In the genomic region with DNA sequence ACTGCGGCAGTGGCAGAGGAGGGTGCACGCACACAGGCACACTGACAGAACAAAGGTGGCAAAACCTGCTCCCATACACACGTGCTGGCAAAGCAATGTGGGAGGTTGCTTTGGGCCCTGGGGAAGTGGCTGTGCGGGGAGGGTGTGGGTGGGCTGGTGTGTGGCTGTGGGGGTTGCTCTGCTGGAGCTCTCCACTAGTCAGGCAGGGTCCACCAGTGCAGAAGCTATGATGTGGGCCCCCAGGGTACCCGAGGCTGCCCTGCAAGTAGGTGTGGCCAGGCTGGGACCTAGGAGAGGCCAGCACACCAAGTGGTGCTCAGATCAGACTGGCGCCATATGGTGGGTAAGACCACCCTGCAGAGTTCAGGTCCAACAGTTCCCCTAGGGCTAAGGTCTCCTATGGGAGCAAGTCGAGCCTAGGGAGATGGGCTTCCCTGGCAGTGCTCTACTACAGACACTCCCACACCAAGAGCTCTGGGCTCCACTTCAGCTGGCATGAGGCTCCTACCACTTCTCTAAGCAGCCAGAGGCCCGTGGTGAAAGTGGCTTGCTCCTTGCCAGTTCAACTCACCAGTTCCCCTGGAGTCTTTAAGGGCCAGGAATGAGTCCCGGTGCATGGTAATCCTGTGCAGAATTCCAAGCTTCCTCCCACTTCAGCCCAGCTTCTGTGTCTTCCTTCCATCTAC, we compare ENCODE assay signal across 23 cellular contexts. TPM values are rescaled to one million over a fixed set of nuclear protein-coding genes. Genes with fewer than 3 reads are reported as not detected.
"Had no signal": no experiment of that assay in that cellular context is flagged by ENCODE, and none has a peak within 500 bp of the region (broad histone marks: within the 10 kb centered on the region; RNA-seq: fewer than 3 reads in every experiment).

No MANE protein-coding gene starts in this region.

- H3K27ac ChIP-seq: adrenal gland, breast epithelium had no signal

- FAIRE-seq: K562 had no signal

- ATAC-seq: activated CD4-positive, CD25-positive, alpha-beta regulatory T cell treated with anti-CD3 and anti-CD28 coated beads, Interleukin-2, amount 50 U/mL, for 24 hours; activated CD8-positive, alpha-beta T cell treated with anti-CD3 and anti-CD28 coated beads, Interleukin-2, amount 10 ng/mL, durations not matched to agents 7 days and 5 days; K562 had no signal

- H3K4me3 ChIP-seq: adrenal gland, breast epithelium, K562 had no signal

- H3K4me1 ChIP-seq: adrenal gland, breast epithelium had no signal

- H3K36me3 ChIP-seq: adrenal gland, breast epithelium had no signal

- DNase-seq: activated CD4-positive, alpha-beta T cell treated with anti-CD3 and anti-CD28 coated beads for 4 hours; activated CD4-positive, alpha-beta T cell treated with anti-CD3 and anti-CD28 coated beads, Interleukin-2, amount 50 U/mL, for 4 hours; activated CD8-positive, alpha-beta memory T cell treated with anti-CD3 and anti-CD28 coated beads, Interleukin-2, amount 50 U/mL, for 48 hours; activated CD8-positive, alpha-beta T cell treated with anti-CD3 and anti-CD28 coated beads, Interleukin-2, amount 10 ng/mL, durations not matched to agents 7 days and 5 days; activated naive CD4-positive, alpha-beta T cell treated with anti-CD3 and anti-CD28 coated beads, Interleukin-2, amount 50 U/mL, for 16 hours; activated naive CD8-positive, alpha-beta T cell treated with anti-CD3 and anti-CD28 coated beads, Interleukin-2, amount 10 ng/mL, durations not matched to agents 7 days and 5 days; activated T-cell treated with anti-CD3 and anti-CD28 coated beads, Interleukin-2, amount 50 U/mL, for 1 hour; adrenal gland; NCI-H1092; NCI-H1417; NCI-H2029; NCI-H2107; NCI-H2171 treated with DMSO at 0.1 percent for 48 hours; NCI-H226; NCI-H510A; NCI-H526 treated with DMSO at 0.1 percent for 48 hours; NCI-H82; SIG-M5; T-helper 1 cell had no signal

- H3K27me3 ChIP-seq: adrenal gland, breast epithelium had no signal

- H3K9me3 ChIP-seq: adrenal gland had no signal

RNA-seq across cellular contexts. Expression of a gene that starts 46.2 kb away (rescaled TPM):
- polyA plus RNA-seq: adrenal gland, aorta, K562 had no signal
